ENCODE assay signal across 13 cellular contexts in genomic region chr6:25307805-25308494, GRCh38. TPM values are rescaled to one million over a fixed set of nuclear protein-coding genes. Genes with fewer than 3 reads are reported as not detected.
DNase-seq lines count a peak whose midpoint lies in the region; ATAC-seq and TF ChIP-seq lines count a peak whose summit lies in the region.
"Had no signal": no experiment of that assay in that cellular context is flagged by ENCODE, and none has a peak within 500 bp of the region (broad histone marks: within the 10 kb centered on the region; RNA-seq: fewer than 3 reads in every experiment).

No MANE protein-coding gene starts in this region.

- 83% methylated on average over 4 of the region's 4 CpGs for WGBS in right lobe of liver (ENCODE audit: insufficient coverage, low coverage, low lambda C conversion rate, missing lambda C conversion rate)

- H3K4me1 ChIP-seq in cardiac muscle cell (ENCODE audit: low read depth) = peaks cover 50% of the 10 kb centered on the region
- H3K4me1 ChIP-seq in thoracic aorta (ENCODE audit: control insufficient read depth in 1 of 2, low read depth in 2 of 2) = peaks cover 65 to 97% of the 10 kb centered on the region in 2 donors
- H3K4me1 ChIP-seq in right lobe of liver = peaks cover 0 to 10% (median 0%) of the 10 kb centered on the region in 4 donors

- DNase-seq in cardiac muscle cell (ENCODE audit: low read depth in 1 of 2, low spot score in 1 of 2) = no peak
- no peak for DNase-seq in cardiac septum (ENCODE audit: low spot score)
- DNase-seq in chondrocyte (ENCODE audit: low spot score) = no peak
- DNase-seq in myocyte (ENCODE audit: low read depth) = peak; percentile 36
- DNase-seq in thoracic aorta (ENCODE audit: low spot score) = no peak
- no peak for DNase-seq in right lobe of liver
- DNase-seq in DMS53 treated with DMSO at 0.1 percent for 48 hours (lab: John Stamatoyannopoulos, UW; ENCODE audit: unreplicated experiment) = no peak
- DNase-seq in KG1 (lab: John Stamatoyannopoulos, UW) = no peak
- DNase-seq: DMS 273 treated with DMSO at 0.1 percent for 48 hours, DMS79, H9 had no signal

- H3K4me3 Mint-ChIP-seq in chondrocyte (ENCODE audit: unreplicated experiment) = no peak overlapping the region
- H3K4me3 Mint-ChIP-seq: GM23338, H9 had no signal

- H3K27me3 Mint-ChIP-seq in chondrocyte (ENCODE audit: low read depth) = no peaks in the 10 kb centered on the region

- intact Hi-C loops in cardiac septum (cut with DNase I) = no loop called here
- intact Hi-C loops in right lobe of liver (cut with DNase I) = no loop called here

- peaks cover 58% of the 10 kb centered on the region for H3K4me1 Mint-ChIP-seq in chondrocyte (ENCODE audit: low read depth)

- no peaks in the 10 kb centered on the region for H3K9me3 Mint-ChIP-seq in chondrocyte (ENCODE audit: low read depth)

- no peaks in the 10 kb centered on the region for H3K36me3 Mint-ChIP-seq in chondrocyte (ENCODE audit: low read depth)

- no peak for TF ChIP-seq POLR2A in right lobe of liver (IDR thresholded peaks at IDR 0.05)

- H3K27ac Mint-ChIP-seq in chondrocyte (ENCODE audit: unreplicated experiment) = peak overlapping the region; percentile 77
- H3K27ac Mint-ChIP-seq: GM23338, H9 had no signal

- H3K27me3 ChIP-seq in cardiac muscle cell = no peaks in the 10 kb centered on the region
- no peaks in the 10 kb centered on the region for H3K27me3 ChIP-seq in thoracic aorta (replicated peaks; ENCODE audit: insufficient read depth)
- no peaks in the 10 kb centered on the region for H3K27me3 ChIP-seq in right lobe of liver

- no peaks in the 10 kb centered on the region for H3K36me3 ChIP-seq in cardiac muscle cell
- H3K36me3 ChIP-seq in thoracic aorta = no peaks in the 10 kb centered on the region
- no peaks in the 10 kb centered on the region for H3K36me3 ChIP-seq in right lobe of liver

- H3K27ac ChIP-seq in cardiac muscle cell = peak overlapping the region; percentile 17
- peak overlapping the region; percentile 59 to 86 for H3K27ac ChIP-seq in thoracic aorta
- H3K27ac ChIP-seq in right lobe of liver = no peak overlapping the region
- H3K27ac ChIP-seq: 22Rv1 had no signal

- no peak for TF ChIP-seq CTCF in cardiac muscle cell (IDR thresholded peaks at IDR 0.05; ENCODE audit: low read depth, low read length)
- TF ChIP-seq CTCF in chondrocyte (IDR thresholded peaks at IDR 0.05) = no peak
- TF ChIP-seq CTCF in thoracic aorta (IDR thresholded peaks at IDR 0.05) = no peak
- TF ChIP-seq CTCF in right lobe of liver (IDR thresholded peaks at IDR 0.05) = no peak

- H3K9me3 ChIP-seq in cardiac muscle cell (ENCODE audit: low read depth) = no peaks in the 10 kb centered on the region
- no peaks in the 10 kb centered on the region for H3K9me3 ChIP-seq in thoracic aorta
- H3K9me3 ChIP-seq in right lobe of liver = no peaks in the 10 kb centered on the region

- H3K4me3 ChIP-seq in cardiac muscle cell = no peak overlapping the region
- peak overlapping the region; percentile 15 for H3K4me3 ChIP-seq in thoracic aorta
- no peak overlapping the region for H3K4me3 ChIP-seq in right lobe of liver
- H3K4me3 ChIP-seq: GM23338 had no signal

- peak; percentile 74 for ATAC-seq in thoracic aorta (ENCODE audit: insufficient number of reproducible peaks, low FRiP score, low read depth)
- no peak for ATAC-seq in right lobe of liver
- ATAC-seq: GM23338 had no signal

RNA-seq across cellular contexts. Expression of gene CARMIL1, which starts 28.8 kb away (rescaled TPM):
- total RNA-seq in cardiac muscle cell = 47.0 and 63.6 TPM in 2 replicates
- 15.7 and 20.8 TPM in 2 replicates for polyA plus RNA-seq in cardiac muscle cell
- 7.5 TPM for total RNA-seq in cardiac septum
- total RNA-seq in chondrocyte = 14.5 to 18.8 TPM (median 16.4 TPM) in 3 replicates
- 12.4 and 22.5 TPM in 2 replicates for total RNA-seq in myocyte
- 8.9 TPM for polyA plus RNA-seq in myocyte (2012)
- total RNA-seq in thoracic aorta = 10 to 100 TPM; 60.4 to 63.0 TPM
- 1 to 10 TPM; 3.3 to 8.6 (median 4.6) TPM for total RNA-seq in right lobe of liver

Comparison
In these comparisons a context has a peak if more than half of its experiments do, and no peak if none do; other contexts are left out.
1. H3K27ac ChIP-seq: peak in cardiac muscle cell (single experiment) and thoracic aorta (2 of 2); none in right lobe of liver (0 of 3).